ENCODE assay signal across 29 cellular contexts in genomic region chr16:22144520-22144919, GRCh38. TPM values are rescaled to one million over a fixed set of nuclear protein-coding genes. Genes with fewer than 3 reads are reported as not detected.
DNase-seq lines count a peak whose midpoint lies in the region; ATAC-seq, FAIRE-seq and TF ChIP-seq lines count a peak whose summit lies in the region.
"Had no signal": no experiment of that assay in that cellular context is flagged by ENCODE, and none has a peak within 500 bp of the region (broad histone marks: within the 10 kb centered on the region; RNA-seq: fewer than 3 reads in every experiment).

No MANE protein-coding gene starts in this region.

- BruUV-seq in HepG2 (replicated peaks; lab: Mats Ljungman, UMichigan) = no TSS peak

- no peak overlapping the region for H2AFZ ChIP-seq in HepG2 (ENCODE audit: low read length)

- H3K9ac ChIP-seq in HepG2 (ENCODE audit: insufficient read depth, low read depth, low read length) = no peak overlapping the region
- H3K9ac ChIP-seq: BLaER1 treated with 17β-estradiol and CSF1 and Interleukin-3, amounts not matched to agents 10 nM and 100 nM had no signal

- no peak overlapping the region for H3K27ac ChIP-seq in HepG2 (ENCODE audit: extremely low read length, insufficient read depth, low read length)
- H3K27ac ChIP-seq in right lobe of liver = no peak overlapping the region
- H3K27ac ChIP-seq in CD4-positive, alpha-beta T cell (ENCODE audit: low read depth, low read length) = no peak overlapping the region
- H3K27ac ChIP-seq: 22Rv1; A549; BLaER1 treated with 17β-estradiol and CSF1 and Interleukin-3, amounts not matched to agents 10 nM and 100 nM; C4-2B had no signal

- H3K9me3 ChIP-seq in HepG2 (ENCODE audit: low read length) (no peaks in the 10 kb centered on the region), right lobe of liver (no peaks in the 10 kb centered on the region)
- no peaks in the 10 kb centered on the region for H3K9me3 ChIP-seq in CD4-positive, alpha-beta T cell (ENCODE audit: control insufficient read depth, low read length)
- H3K9me3 ChIP-seq: A549; BLaER1 treated with 17β-estradiol and CSF1 and Interleukin-3, amounts not matched to agents 10 nM and 100 nM had no signal

- H3K27me3 Mint-ChIP-seq in WTC11 (ENCODE audit: low read depth) = no peaks in the 10 kb centered on the region
- H3K27me3 Mint-ChIP-seq in chondrocyte (ENCODE audit: low read depth) = peaks cover 21% of the 10 kb centered on the region
- peaks cover 3% of the 10 kb centered on the region for H3K27me3 Mint-ChIP-seq in CD4-positive, alpha-beta T cell

- DNase-seq in HepG2 (ENCODE audit: low spot score) (no peak), right lobe of liver (no peak), WTC11 (ENCODE audit: low spot score) (no peak), chondrocyte (ENCODE audit: low spot score) (peak; percentile 24), NCI-H1092 (lab: John Stamatoyannopoulos, UW) (no peak)
- no peak for DNase-seq in CD4-positive, alpha-beta T cell
- DNase-seq: AML-193; CD4-positive, alpha-beta memory T cell; CD8-positive, alpha-beta memory T cell; COR-L47; DMS 273 treated with DMSO at 0.1 percent for 48 hours; DMS153; DMS53; DMS79; DND-41; EL; GDM1 had no signal

- H3K4me1 ChIP-seq in HepG2 (ENCODE audit: insufficient read depth, low read length) (no peaks in the 10 kb centered on the region), right lobe of liver (no peaks in the 10 kb centered on the region)
- H3K4me1 ChIP-seq: A549; BLaER1 treated with 17β-estradiol and CSF1 and Interleukin-3, amounts not matched to agents 10 nM and 100 nM had no signal

- H3K27ac Mint-ChIP-seq in WTC11 (no peak overlapping the region), chondrocyte (ENCODE audit: unreplicated experiment) (no peak overlapping the region)
- H3K27ac Mint-ChIP-seq in CD4-positive, alpha-beta T cell = no peak overlapping the region
- H3K27ac Mint-ChIP-seq: B cell; CD8-positive, alpha-beta memory T cell had no signal

- no peak for FAIRE-seq in HepG2 (lab: Jason Lieb, UNC)
- FAIRE-seq: A549, GM12878, GM12892, GM18507 had no signal

- H3K4me3 Mint-ChIP-seq in WTC11 (no peak overlapping the region), chondrocyte (ENCODE audit: unreplicated experiment) (no peak overlapping the region)
- H3K4me3 Mint-ChIP-seq in CD4-positive, alpha-beta T cell = no peak overlapping the region
- H3K4me3 Mint-ChIP-seq: B cell; CD4-positive, alpha-beta memory T cell had no signal

- H3K36me3 ChIP-seq in HepG2 (replicated peaks in 1 of 2; ENCODE audit: control insufficient read depth in 1 of 2, insufficient read depth in 2 of 2, low read length in 2 of 2) = no peaks in the 10 kb centered on the region
- no peaks in the 10 kb centered on the region for H3K36me3 ChIP-seq in right lobe of liver
- H3K36me3 ChIP-seq: BLaER1 treated with 17β-estradiol and CSF1 and Interleukin-3, amounts not matched to agents 10 nM and 100 nM had no signal

- H3K4me3 ChIP-seq in HepG2 (replicated peaks in 1 of 3; ENCODE audit: insufficient read depth in 1 of 3, low read depth in 2 of 3, low read length in 3 of 3) (no peak overlapping the region), right lobe of liver (no peak overlapping the region)
- H3K4me3 ChIP-seq: A549; BLaER1 treated with 17β-estradiol and CSF1 and Interleukin-3, amounts not matched to agents 10 nM and 100 nM; GM12878 had no signal

- CTCF ChIA-PET in HepG2 (lab: Yijun Ruan, JAX; ENCODE audit: low intra/inter-chr PET ratio, low total read pairs) = no interaction called here
- CTCF ChIA-PET in WTC11 (lab: Charles Lee) = no interaction called here
- CTCF ChIA-PET in CD4-positive, alpha-beta T cell (lab: Charles Lee) = no interaction called here

- TF ChIP-seq RAD21 in HepG2 (CRISPR knock-in tag; IDR thresholded peaks at IDR 0.05) = no peak

- peaks cover 7 to 62% of the 10 kb centered on the region in 2 experiments; a peak in 4 of 5 replicates for H3K27me3 ChIP-seq in HepG2 (ENCODE audit: control insufficient read depth in 1 of 2, insufficient read depth in 2 of 2, low read length in 2 of 2)
- no peaks in the 10 kb centered on the region for H3K27me3 ChIP-seq in right lobe of liver
- H3K27me3 ChIP-seq in CD4-positive, alpha-beta T cell (ENCODE audit: control insufficient read depth, insufficient read depth, low read length) = no peaks in the 10 kb centered on the region
- H3K27me3 ChIP-seq: BLaER1 treated with 17β-estradiol and CSF1 and Interleukin-3, amounts not matched to agents 10 nM and 100 nM had no signal

- TF ChIP-seq CTCF in HepG2 (CRISPR knock-in tag; IDR thresholded peaks at IDR 0.05) (no peak), right lobe of liver (IDR thresholded peaks at IDR 0.05) (no peak), WTC11 (IDR thresholded peaks at IDR 0.05) (no peak), chondrocyte (IDR thresholded peaks at IDR 0.05) (no peak)
- no peak for TF ChIP-seq CTCF in CD4-positive, alpha-beta T cell (IDR thresholded peaks at IDR 0.05)

- ATAC-seq in HepG2 = no peak
- ATAC-seq in right lobe of liver = no peak
- ATAC-seq in WTC11 = no peak
- no peak for ATAC-seq in CD4-positive, alpha-beta T cell (ENCODE audit: poor library complexity)
- ATAC-seq: A549, GM12878 had no signal

- no peaks in the 10 kb centered on the region for H3K9me3 Mint-ChIP-seq in WTC11
- H3K9me3 Mint-ChIP-seq in chondrocyte (ENCODE audit: low read depth) = no peaks in the 10 kb centered on the region
- H3K9me3 Mint-ChIP-seq in CD4-positive, alpha-beta T cell = no peaks in the 10 kb centered on the region
- H3K9me3 Mint-ChIP-seq: CD4-positive, alpha-beta memory T cell; CD8-positive, alpha-beta memory T cell had no signal

- H3K4me2 ChIP-seq in HepG2 (ENCODE audit: low read depth, low read length) = no peak overlapping the region
- H3K4me2 ChIP-seq: A549; BLaER1 treated with 17β-estradiol and CSF1 and Interleukin-3, amounts not matched to agents 10 nM and 100 nM had no signal

- in situ Hi-C loops in HepG2 (cut with HindIII; ENCODE audit: extremely low pct_ligation_motif_present, low pct_unique_long_range_greater_than_20kb) = no loop called here

- WGBS in HepG2 (ENCODE audit: low lambda C conversion rate) = 21% methylated on average over 6 of the region's 6 CpGs
- WGBS in right lobe of liver (ENCODE audit: insufficient coverage, low coverage, low lambda C conversion rate, missing lambda C conversion rate) = 87% methylated on average over 6 of the region's 6 CpGs

- no peaks in the 10 kb centered on the region for H4K20me1 ChIP-seq in HepG2 (ENCODE audit: insufficient read depth, low read length)
- H4K20me1 ChIP-seq: BLaER1 treated with 17β-estradiol and CSF1 and Interleukin-3, amounts not matched to agents 10 nM and 100 nM had no signal

- TF ChIP-seq POLR2A in HepG2 (IDR thresholded peaks at IDR 0.05; ENCODE audit: insufficient read depth in 1 of 2, low read depth in 2 of 2, low read length in 2 of 2) = no peak
- TF ChIP-seq POLR2A in right lobe of liver (IDR thresholded peaks at IDR 0.05) = no peak

- TF ChIP-seq EP300 in HepG2 (IDR thresholded peaks at IDR 0.05; ENCODE audit: low read depth in 2 of 2, low read length in 2 of 2) = no peak
- TF ChIP-seq EP300 in HepG2 (CRISPR knock-in tag; IDR thresholded peaks at IDR 0.05; ENCODE audit: borderline replicate concordance) = no peak

- H3K79me2 ChIP-seq in HepG2 (ENCODE audit: insufficient read depth, low read length) = no peaks in the 10 kb centered on the region

- intact Hi-C loops in HepG2 (cut with micrococcal nuclease; ENCODE audit: unreplicated experiment) (no loop called here), right lobe of liver (cut with DNase I) (no loop called here)
- intact Hi-C loops in CD4-positive, alpha-beta T cell (cut with DNase I, micrococcal nuclease) = no loop called here

- POLR2A ChIA-PET in HepG2 (lab: Yijun Ruan, JAX) = no interaction called here
- POLR2A ChIA-PET in WTC11 (lab: Charles Lee) = no interaction called here
- POLR2A ChIA-PET in CD4-positive, alpha-beta T cell (lab: Charles Lee) = interaction anchor here (1.0 kb wide), 1 partner anchor 31 kb away, joined by 3 read pairs; no protein-coding TSS in a partner anchor

- peaks cover 4% of the 10 kb centered on the region; the same call in 1 of the 2 replicates for H3K4me1 Mint-ChIP-seq in WTC11
- H3K4me1 Mint-ChIP-seq in chondrocyte (ENCODE audit: low read depth) = no peaks in the 10 kb centered on the region
- H3K4me1 Mint-ChIP-seq in CD4-positive, alpha-beta T cell (ENCODE audit: low read depth) = no peaks in the 10 kb centered on the region
- H3K4me1 Mint-ChIP-seq: B cell; CD8-positive, alpha-beta memory T cell had no signal

- H3K36me3 Mint-ChIP-seq in WTC11 (no peaks in the 10 kb centered on the region), chondrocyte (ENCODE audit: low read depth) (no peaks in the 10 kb centered on the region)
- no peaks in the 10 kb centered on the region for H3K36me3 Mint-ChIP-seq in CD4-positive, alpha-beta T cell (ENCODE audit: low read depth)
- H3K36me3 Mint-ChIP-seq: CD4-positive, alpha-beta memory T cell; CD8-positive, alpha-beta memory T cell had no signal

RNA-seq across cellular contexts. Expression of gene SDR42E2, which starts 17.8 kb away (rescaled TPM):
- 0.11 TPM in 1 of 2 replicates, not detected in the other for total RNA-seq in HepG2 (2016; rRNA removed; fragmentation: Illumina TruSeq; extraction: Trizol)
- total RNA-seq in HepG2 (2016; cell fraction: cytosol; rRNA removed; fragmentation: Illumina TruSeq; extraction: Trizol; ENCODE audit: low read depth) = 0.44 and 0.71 TPM in 2 replicates
- total RNA-seq in HepG2 (2016; cell fraction: insoluble cytoplasmic fraction; rRNA removed; fragmentation: Illumina TruSeq; extraction: Trizol) = 0.13 TPM in 1 of 2 replicates, not detected in the other
- total RNA-seq in HepG2 (2016; cell fraction: membrane; rRNA removed; fragmentation: Illumina TruSeq; extraction: Trizol) = 0.17 and 0.28 TPM in 2 replicates
- total RNA-seq in HepG2 (2016; cell fraction: nucleus; rRNA removed; fragmentation: Illumina TruSeq; extraction: Trizol) = 0.37 and 0.60 TPM in 2 replicates
- 0.05 TPM in 1 of 2 replicates, not detected in the other for polyA plus RNA-seq in HepG2 (2011; rRNA removed)
- not detected in 2 replicates for polyA plus RNA-seq in HepG2 (2011; cell fraction: cytosol; rRNA removed)
- 0.07 and 0.10 TPM in 2 replicates for polyA plus RNA-seq in HepG2 (2011; cell fraction: nucleus; rRNA removed)
- polyA plus RNA-seq in HepG2 (2012) = 0.17 and 0.23 TPM in 2 replicates
- 0.05 and 0.08 TPM in 2 replicates for polyA plus RNA-seq in HepG2 (2016; cell fraction: cytosol; fragmentation: Illumina TruSeq; extraction: Trizol; ENCODE audit: low read depth)
- polyA plus RNA-seq in HepG2 (2016; cell fraction: insoluble cytoplasmic fraction; fragmentation: Illumina TruSeq; extraction: Trizol; ENCODE audit: low read depth) = not detected in 2 replicates
- 0.07 TPM in 1 of 2 replicates, not detected in the other for polyA plus RNA-seq in HepG2 (2016; cell fraction: membrane; fragmentation: Illumina TruSeq; extraction: Trizol; ENCODE audit: low read depth)
- not detected in 2 replicates for polyA plus RNA-seq in HepG2 (2016; cell fraction: nucleus; fragmentation: Illumina TruSeq; extraction: Trizol; ENCODE audit: insufficient read depth, low read depth)
- 0.05 and 0.14 TPM in 2 replicates for polyA minus RNA-seq in HepG2 (2011; rRNA and poly(A)+ RNA removed; ENCODE audit: low replicate concordance)
- polyA minus RNA-seq in HepG2 (2011; cell fraction: cytosol; rRNA and poly(A)+ RNA removed) = 0.26 TPM in 1 of 2 replicates, not detected in the other
- polyA minus RNA-seq in HepG2 (2011; cell fraction: nucleus; rRNA and poly(A)+ RNA removed) = 0.50 and 0.77 TPM in 2 replicates
- not detected for total RNA-seq in right lobe of liver
- total RNA-seq in WTC11 (2021) = 0.09 to 0.18 TPM (median 0.13 TPM) in 3 replicates
- not detected in 3 replicates for total RNA-seq in chondrocyte
- total RNA-seq in CD4-positive, alpha-beta T cell = 1 to 10 TPM; 1.0 to 1.3 TPM
- total RNA-seq: A172, Daoy, G401, GM12878 had no signal
- polyA plus RNA-seq: A549, BJ had no signal

RNA-seq across cellular contexts. Expression of gene VWA3A, which starts 52.2 kb away (rescaled TPM):
- total RNA-seq in HepG2 (2016; rRNA removed; fragmentation: Illumina TruSeq; extraction: Trizol) = 0.07 TPM in 1 of 2 replicates, not detected in the other
- total RNA-seq in HepG2 (2016; cell fraction: cytosol; rRNA removed; fragmentation: Illumina TruSeq; extraction: Trizol; ENCODE audit: low read depth) = not detected in 2 replicates
- total RNA-seq in HepG2 (2016; cell fraction: insoluble cytoplasmic fraction; rRNA removed; fragmentation: Illumina TruSeq; extraction: Trizol) = not detected in 2 replicates
- 0.21 TPM in 1 of 2 replicates, not detected in the other for total RNA-seq in HepG2 (2016; cell fraction: membrane; rRNA removed; fragmentation: Illumina TruSeq; extraction: Trizol)
- total RNA-seq in HepG2 (2016; cell fraction: nucleus; rRNA removed; fragmentation: Illumina TruSeq; extraction: Trizol) = not detected in 2 replicates
- polyA plus RNA-seq in HepG2 (2011; rRNA removed) = 0.03 and 0.10 TPM in 2 replicates
- 0.04 TPM in 1 of 2 replicates, not detected in the other for polyA plus RNA-seq in HepG2 (2011; cell fraction: cytosol; rRNA removed)
- polyA plus RNA-seq in HepG2 (2011; cell fraction: nucleus; rRNA removed) = 0.40 and 0.56 TPM in 2 replicates
- 0.07 and 0.60 TPM in 2 replicates for polyA plus RNA-seq in HepG2 (2012)
- polyA plus RNA-seq in HepG2 (2016; cell fraction: cytosol; fragmentation: Illumina TruSeq; extraction: Trizol; ENCODE audit: low read depth) = not detected in 2 replicates
- not detected in 2 replicates for polyA plus RNA-seq in HepG2 (2016; cell fraction: insoluble cytoplasmic fraction; fragmentation: Illumina TruSeq; extraction: Trizol; ENCODE audit: low read depth)
- polyA plus RNA-seq in HepG2 (2016; cell fraction: membrane; fragmentation: Illumina TruSeq; extraction: Trizol; ENCODE audit: low read depth) = not detected in 2 replicates
- not detected in 2 replicates for polyA plus RNA-seq in HepG2 (2016; cell fraction: nucleus; fragmentation: Illumina TruSeq; extraction: Trizol; ENCODE audit: insufficient read depth, low read depth)
- not detected in 2 replicates for polyA minus RNA-seq in HepG2 (2011; rRNA and poly(A)+ RNA removed; ENCODE audit: low replicate concordance)
- polyA minus RNA-seq in HepG2 (2011; cell fraction: cytosol; rRNA and poly(A)+ RNA removed) = not detected in 2 replicates
- 0.13 TPM in 1 of 2 replicates, not detected in the other for polyA minus RNA-seq in HepG2 (2011; cell fraction: nucleus; rRNA and poly(A)+ RNA removed)
- under 1 TPM in 1 of 6 experiments, not detected in 5; 0.15 TPM for total RNA-seq in right lobe of liver
- total RNA-seq in WTC11 (2021) = 0.11 TPM in 1 of 3 replicates, not detected in the others
- total RNA-seq in chondrocyte = not detected in 3 replicates
- total RNA-seq in CD4-positive, alpha-beta T cell = under 1 TPM; 0.27 to 0.47 TPM
- total RNA-seq: A172, Daoy, GM12878 had no signal
- polyA plus RNA-seq: CD4-positive, alpha-beta memory T cell; CD8-positive, alpha-beta memory T cell had no signal

Comparison
In these comparisons a context has a peak if more than half of its experiments do, and no peak if none do; other contexts are left out.
1. Of the 50 proteins assayed by ChIP-seq in both HepG2 and WTC11: peak only in HepG2: none; only in WTC11: none; in both: ZNF121; in neither: 49.